ENCODE assay signal across 8 cellular contexts in the genomic region with DNA sequence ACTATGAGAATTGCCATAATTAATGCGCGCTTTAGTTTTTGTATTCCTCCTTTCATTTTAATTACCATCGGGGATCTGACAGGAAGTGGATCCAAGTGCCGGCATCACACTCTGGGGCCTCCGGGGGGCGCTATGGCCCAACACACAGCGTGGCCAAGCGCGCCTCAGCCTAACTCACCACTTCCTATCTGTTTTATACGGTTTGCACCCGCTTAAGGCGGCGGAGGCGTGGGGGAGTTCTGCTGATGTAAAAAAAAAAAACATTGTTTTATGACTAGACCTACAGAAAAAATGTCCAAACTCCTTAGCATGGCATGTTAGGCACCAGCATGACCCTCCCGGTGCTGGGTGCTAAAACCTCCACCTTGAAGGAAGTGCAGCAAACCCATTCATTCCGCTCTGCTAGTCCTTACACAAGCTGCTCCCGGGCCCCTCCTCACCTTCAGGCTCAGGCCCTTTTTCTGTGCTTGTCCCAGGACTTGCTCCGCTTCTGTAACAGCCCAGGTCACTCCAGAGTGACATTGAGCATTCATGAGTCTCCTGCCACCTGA. TPM values are rescaled to one million over a fixed set of nuclear protein-coding genes. Genes with fewer than 3 reads are reported as not detected.
DNase-seq lines count a peak whose midpoint lies in the region; ATAC-seq and TF ChIP-seq lines count a peak whose summit lies in the region.

No MANE protein-coding gene starts in this region.

- TF ChIP-seq POLR2A in vagina (IDR thresholded peaks at IDR 0.05): no peak

- H3F3A ChIP-seq in Loucy (ENCODE audit: low read depth): no peaks in the 10 kb centered on the region

- H3K9me3 ChIP-seq in DND-41 (ENCODE audit: insufficient read depth, low read length, severe bottlenecking): no peaks in the 10 kb centered on the region
- no peaks in the 10 kb centered on the region for H3K9me3 ChIP-seq in Loucy (ENCODE audit: insufficient read depth, low read depth, low read length)
- no peaks in the 10 kb centered on the region for H3K9me3 ChIP-seq in vagina

- H3K4me2 ChIP-seq in DND-41 (ENCODE audit: insufficient read depth, low read length): no peak overlapping the region
- peak overlapping the region; percentile 63 for H3K4me2 ChIP-seq in Loucy (ENCODE audit: low read depth, low read length, poor library complexity, severe bottlenecking)

- H3K36me3 Mint-ChIP-seq in central memory CD8-positive, alpha-beta T cell (ENCODE audit: insufficient read depth): peaks cover 8% of the 10 kb centered on the region

- H2AFZ ChIP-seq in DND-41 (ENCODE audit: low read depth, low read length) (no peak overlapping the region), Loucy (ENCODE audit: low read length) (peak overlapping the region; percentile 57)

- H3K27ac Mint-ChIP-seq in central memory CD8-positive, alpha-beta T cell (ENCODE audit: low read depth): no peak overlapping the region

- peak overlapping the region; percentile 39 for H3K4me3 Mint-ChIP-seq in central memory CD8-positive, alpha-beta T cell

- ATAC-seq in DND-41 (ENCODE audit: insufficient read depth, low read depth) (peak; percentile 74), GM19023 (IDR thresholded peaks at IDR 0.05; ENCODE audit: unreplicated experiment) (no peak)
- ATAC-seq in central memory CD8-positive, alpha-beta T cell (replicated peaks; ENCODE audit: extremely low read depth, poor library complexity, severe bottlenecking): peak; percentile 91

- H3K4me1 ChIP-seq in DND-41 (ENCODE audit: insufficient read depth, low read length) (no peaks in the 10 kb centered on the region), Loucy (ENCODE audit: insufficient read depth, low read length, poor library complexity, severe bottlenecking) (peaks cover 13% of the 10 kb centered on the region), vagina (peaks cover 4% of the 10 kb centered on the region)

- H3K36me3 ChIP-seq in DND-41 (ENCODE audit: insufficient read depth, low read length): no peaks in the 10 kb centered on the region
- no peaks in the 10 kb centered on the region for H3K36me3 ChIP-seq in Loucy (ENCODE audit: insufficient read depth, low read length)
- H3K36me3 ChIP-seq in vagina: no peaks in the 10 kb centered on the region

- H3K4me3 ChIP-seq in DND-41 (ENCODE audit: low read depth in 1 of 2, low read length in 2 of 2) (no peak overlapping the region), Loucy (ENCODE audit: low read length, poor library complexity, severe bottlenecking) (peak overlapping the region; percentile 44), vagina (no peak overlapping the region)

- H3K9me2 ChIP-seq in Loucy (replicated peaks; ENCODE audit: low read depth, low read length): no peaks in the 10 kb centered on the region

- H3K4me1 Mint-ChIP-seq in central memory CD8-positive, alpha-beta T cell: peaks cover 34% of the 10 kb centered on the region

- intact Hi-C loops in vagina (cut with DNase I): no loop called here

- peaks cover 2% of the 10 kb centered on the region; the same call in 1 of the 2 replicates for H4K20me1 ChIP-seq in DND-41 (ENCODE audit: insufficient read depth, low read length)
- no peaks in the 10 kb centered on the region for H4K20me1 ChIP-seq in Loucy (ENCODE audit: insufficient read depth, low read length, poor library complexity, severe bottlenecking)

- H3K9me3 Mint-ChIP-seq in central memory CD8-positive, alpha-beta T cell: no peaks in the 10 kb centered on the region

- peak; percentile 61 for TF ChIP-seq CTCF in DND-41 (IDR thresholded peaks at IDR 0.05; ENCODE audit: borderline replicate concordance, extremely low read depth, low read length, poor library complexity, severe bottlenecking)
- TF ChIP-seq CTCF in Loucy (conservative IDR thresholded peaks at IDR 0.05; ENCODE audit: low read length): peak; percentile 90
- TF ChIP-seq CTCF in vagina (IDR thresholded peaks at IDR 0.05): peak in 1 of 3 experiments; percentile 22

- peaks cover 22% of the 10 kb centered on the region for H3K27me3 ChIP-seq in DND-41 (ENCODE audit: insufficient read depth, low read length, poor library complexity)
- no peaks in the 10 kb centered on the region for H3K27me3 ChIP-seq in Loucy (ENCODE audit: insufficient read depth, low read length, poor library complexity, severe bottlenecking)
- no peaks in the 10 kb centered on the region for H3K27me3 ChIP-seq in vagina

- H3K27me3 Mint-ChIP-seq in central memory CD8-positive, alpha-beta T cell: peaks cover 19% of the 10 kb centered on the region

- no peak overlapping the region for H3K27ac ChIP-seq in DND-41 (ENCODE audit: low read length)
- H3K27ac ChIP-seq in vagina: no peak overlapping the region

- H3K9ac ChIP-seq in DND-41 (ENCODE audit: low read depth, low read length) (no peak overlapping the region), Loucy (ENCODE audit: low read depth, low read length, poor library complexity, severe bottlenecking) (peak overlapping the region; percentile 57)

- H3K79me2 ChIP-seq in DND-41 (ENCODE audit: insufficient read depth, low read length) (no peaks in the 10 kb centered on the region), Loucy (ENCODE audit: insufficient read depth, low read length) (no peaks in the 10 kb centered on the region)

- DNase-seq in DND-41 (peak; percentile 54), lung microvascular endothelial cell (ENCODE audit: low read depth in 2 of 2) (peak; percentile 59 to 64), vagina (ENCODE audit: extremely low spot score in 2 of 2) (no peak)
- peak; percentile 76 for DNase-seq in activated CD4-positive, CD25-positive, alpha-beta regulatory T cell treated with anti-CD3 and anti-CD28 coated beads, Interleukin-2, amount 50 U/mL, for 72 hours
- DNase-seq in central memory CD8-positive, alpha-beta T cell (ENCODE audit: low spot score in 2 of 2): peak; percentile 72 to 83
- peak; percentile 47 to 65 for DNase-seq in stimulated activated CD8-positive, alpha-beta memory T cell treated with anti-CD3 and anti-CD28 coated beads, Interleukin-4, amount 100 ng/mL, for 4 hours (ENCODE audit: low read depth in 2 of 2, low spot score in 1 of 2)

RNA-seq across cellular contexts. Expression of a gene that starts 4.5 kb away (rescaled TPM):
- total RNA-seq in lung microvascular endothelial cell (0.87 and 3.8 TPM in 2 replicates), vagina (23.1 TPM)

RNA-seq across cellular contexts. Expression of a gene that starts 24.1 kb away (rescaled TPM):
- total RNA-seq in lung microvascular endothelial cell (95.5 and 95.8 TPM in 2 replicates), vagina (71.0 TPM)

RNA-seq across cellular contexts. Expression of a gene that starts 35.7 kb away (rescaled TPM):
- total RNA-seq in lung microvascular endothelial cell: 99.8 and 125 TPM in 2 replicates
- total RNA-seq in vagina: 87.7 TPM

Comparison
In these comparisons a context has a peak if more than half of its experiments do, and no peak if none do; other contexts are left out.
1. DNase-seq: peak in DND-41 (single experiment), activated CD4-positive, CD25-positive, alpha-beta regulatory T cell treated with anti-CD3 and anti-CD28 coated beads, Interleukin-2, amount 50 U/mL, for 72 hours (single experiment), central memory CD8-positive, alpha-beta T cell (2 of 2), lung microvascular endothelial cell (2 of 2) and stimulated activated CD8-positive, alpha-beta memory T cell treated with anti-CD3 and anti-CD28 coated beads, Interleukin-4, amount 100 ng/mL, for 4 hours (2 of 2); none in vagina (0 of 2).